In the genomic region with DNA sequence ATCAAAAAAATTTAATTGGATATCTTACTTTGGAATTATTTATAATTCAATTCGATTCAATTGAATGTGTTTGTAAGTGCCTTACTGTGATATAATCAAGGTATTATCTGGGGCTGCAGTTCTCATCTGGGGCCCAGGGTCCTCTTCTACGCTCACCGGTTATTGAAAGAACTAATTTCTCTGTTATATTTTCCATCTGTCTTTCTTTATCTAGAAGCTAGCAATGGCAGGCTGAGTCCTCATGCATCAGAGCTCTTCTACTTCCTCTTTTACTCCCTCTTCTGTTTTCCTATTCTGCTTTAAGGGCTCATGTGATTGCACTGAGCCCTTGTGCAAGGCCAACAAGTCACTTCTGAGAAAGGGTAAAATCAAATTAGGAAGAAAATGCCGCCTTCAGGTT, we compare ENCODE assay signal across 7 cellular contexts.
A peak's percentile ranks its signal among the peaks of the same experiment; 100 is the strongest.
DNase-seq lines count a peak whose midpoint lies in the region; ATAC-seq and TF ChIP-seq lines count a peak whose summit lies in the region.
"Not testable (repeated sequence)": the region's sequence is repeated elsewhere in the genome, so short reads cannot be mapped to it uniquely, and the experiment has no call there.

No MANE protein-coding gene starts in this region.

- CTCF ChIA-PET in activated B cell treated with CpG ODN at 0.5 μM for 24 hours (lab: Charles Lee) = interaction anchor here (0.9 kb wide), 1 partner anchor 25 kb away, joined by 3 read pairs; no protein-coding TSS in a partner anchor

- peak overlapping the region; percentile 84 for H3K27ac Mint-ChIP-seq in activated B cell treated with CpG ODN at 0.5 μM for 24 hours

- H3K4me1 Mint-ChIP-seq in activated B cell treated with CpG ODN at 0.5 μM for 24 hours = peaks cover 56% of the 10 kb centered on the region

- not testable (repeated sequence) for H3K36me3 Mint-ChIP-seq in activated B cell treated with CpG ODN at 0.5 μM for 24 hours (ENCODE audit: low read depth)

- H3K9me3 Mint-ChIP-seq in activated B cell treated with CpG ODN at 0.5 μM for 24 hours = not testable (repeated sequence)

- H3K27me3 Mint-ChIP-seq in activated B cell treated with CpG ODN at 0.5 μM for 24 hours = not testable (repeated sequence)

- H3K4me3 Mint-ChIP-seq in activated B cell treated with CpG ODN at 0.5 μM for 24 hours = peak overlapping the region; percentile 33

- DNase-seq in NOMO-1 treated with dmso at 0.1 percent for 144 hours (lab: John Stamatoyannopoulos, UW; ENCODE audit: unreplicated experiment) = peak; percentile 4
- DNase-seq in activated B cell treated with CpG ODN at 0.5 μM for 24 hours = not testable (repeated sequence)

- TF ChIP-seq CTCF in activated B cell treated with CpG ODN at 0.5 μM for 24 hours (IDR thresholded peaks at IDR 0.05) = not testable (repeated sequence)

- POLR2A ChIA-PET in activated B cell treated with CpG ODN at 0.5 μM for 24 hours (lab: Charles Lee) = not testable (repeated sequence)

- ATAC-seq in GM18517 (IDR thresholded peaks at IDR 0.05; ENCODE audit: unreplicated experiment) (peak; percentile 89), GM19452 (IDR thresholded peaks at IDR 0.05; ENCODE audit: unreplicated experiment) (peak; percentile 86), GM21825 (IDR thresholded peaks at IDR 0.05; ENCODE audit: unreplicated experiment) (peak; percentile 87), HG03025 (IDR thresholded peaks at IDR 0.05; ENCODE audit: low FRiP score, unreplicated experiment) (peak; percentile 99), HG03460 (IDR thresholded peaks at IDR 0.05; ENCODE audit: unreplicated experiment) (peak; percentile 85), activated B cell treated with CpG ODN at 0.5 μM for 24 hours (ENCODE audit: low read depth) (peak; percentile 88)

- intact Hi-C loops in activated B cell treated with CpG ODN at 0.5 μM for 24 hours (cut with micrococcal nuclease) = loop anchor here (2.0 to 5.0 kb wide), 2 partner anchors 35 to 242 kb away; no protein-coding TSS in a partner anchor
